23 cellular contexts compared by ENCODE assay signal in genomic region chr10:7890802-7891201, GRCh38.
"Had no signal": no experiment of that assay in that cellular context is flagged by ENCODE, and none has a peak within 500 bp of the region (broad histone marks: within the 10 kb centered on the region; RNA-seq: fewer than 3 reads in every experiment).

No MANE protein-coding gene starts in this region.

- H3K27me3 Mint-ChIP-seq: naive B cell; stimulated activated naive B cell treated with anti-CD40 and anti-IgM and Interleukin-4, amounts not matched to agents 10 μg/mL and 1 μg/mL and 100 μg/mL, for 72 hours; stimulated activated naive CD8-positive, alpha-beta T cell treated with anti-CD3 and anti-CD28 coated beads, Interleukin-15, amount 100 ng/mL, for 72 hours had no signal

- H3K36me3 ChIP-seq: colonic mucosa, esophagus muscularis mucosa, gastroesophageal sphincter, upper lobe of right lung, vagina had no signal

- H3K4me3 Mint-ChIP-seq: immature natural killer cell; nephron progenitor cell; stimulated activated naive B cell treated with anti-CD40 and anti-IgM and Interleukin-4, amounts not matched to agents 10 μg/mL and 1 μg/mL and 100 μg/mL, for 72 hours; stimulated activated naive CD8-positive, alpha-beta T cell treated with anti-CD3 and anti-CD28 coated beads, Interleukin-15, amount 100 ng/mL, for 72 hours had no signal

- H3K4me1 ChIP-seq: colonic mucosa, psoas muscle, testis had no signal

- DNase-seq: colonic mucosa; dermis blood vessel endothelial cell; effector CD8-positive, alpha-beta T cell; foreskin fibroblast; immature natural killer cell; left ventricle myocardium superior; mesenchymal stem cell; midbrain; naive B cell; nephron progenitor cell; psoas muscle; stimulated activated CD4-positive, alpha-beta T cell treated with anti-CD3 and anti-CD28 coated beads, Interleukin-2, amount 100 ng/mL, for 24 hours; stimulated activated CD4-positive, alpha-beta T cell treated with anti-CD3 and anti-CD28 coated beads, Interleukin-4, amount 100 ng/mL, for 4 hours; stimulated activated naive B cell treated with anti-CD40 and anti-IgM and Interleukin-4, amounts not matched to agents 10 μg/mL and 1 μg/mL and 100 μg/mL, for 72 hours; stimulated activated naive CD8-positive, alpha-beta T cell treated with anti-CD3 and anti-CD28 coated beads, Interleukin-15, amount 100 ng/mL, for 72 hours; testis; upper lobe of right lung had no signal

- H3K4me3 ChIP-seq: colonic mucosa, esophagus muscularis mucosa, gastroesophageal sphincter, lung, psoas muscle, testis, tibial nerve, upper lobe of right lung, vagina had no signal

- H3K36me3 Mint-ChIP-seq: immature natural killer cell, naive B cell had no signal

- H3K27ac ChIP-seq: colonic mucosa, esophagus muscularis mucosa, gastroesophageal sphincter, psoas muscle, testis, tibial nerve, upper lobe of right lung, vagina had no signal

- ATAC-seq: gastroesophageal sphincter; left ventricle myocardium superior; psoas muscle; sciatic nerve; stimulated activated naive B cell treated with anti-CD40 and anti-IgM and Interleukin-4, amounts not matched to agents 10 μg/mL and 1 μg/mL and 100 μg/mL, for 72 hours; stimulated activated naive CD8-positive, alpha-beta T cell treated with anti-CD3 and anti-CD28 coated beads, Interleukin-15, amount 100 ng/mL, for 72 hours; upper lobe of right lung had no signal

- H3K9me3 ChIP-seq: colonic mucosa, esophagus muscularis mucosa, gastroesophageal sphincter, psoas muscle, testis, tibial nerve, upper lobe of right lung, vagina had no signal

- H3K27ac Mint-ChIP-seq: nephron progenitor cell; stimulated activated naive B cell treated with anti-CD40 and anti-IgM and Interleukin-4, amounts not matched to agents 10 μg/mL and 1 μg/mL and 100 μg/mL, for 72 hours; stimulated activated naive CD8-positive, alpha-beta T cell treated with anti-CD3 and anti-CD28 coated beads, Interleukin-15, amount 100 ng/mL, for 72 hours had no signal

- H3K27me3 ChIP-seq: colonic mucosa, esophagus muscularis mucosa, gastroesophageal sphincter, testis, tibial nerve, upper lobe of right lung, vagina had no signal

- H3K9me3 Mint-ChIP-seq: immature natural killer cell; naive B cell; nephron progenitor cell; stimulated activated naive B cell treated with anti-CD40 and anti-IgM and Interleukin-4, amounts not matched to agents 10 μg/mL and 1 μg/mL and 100 μg/mL, for 72 hours; stimulated activated naive CD8-positive, alpha-beta T cell treated with anti-CD3 and anti-CD28 coated beads, Interleukin-15, amount 100 ng/mL, for 72 hours had no signal
